Comparison of ENCODE assay signal across 8 cellular contexts in the genomic region with DNA sequence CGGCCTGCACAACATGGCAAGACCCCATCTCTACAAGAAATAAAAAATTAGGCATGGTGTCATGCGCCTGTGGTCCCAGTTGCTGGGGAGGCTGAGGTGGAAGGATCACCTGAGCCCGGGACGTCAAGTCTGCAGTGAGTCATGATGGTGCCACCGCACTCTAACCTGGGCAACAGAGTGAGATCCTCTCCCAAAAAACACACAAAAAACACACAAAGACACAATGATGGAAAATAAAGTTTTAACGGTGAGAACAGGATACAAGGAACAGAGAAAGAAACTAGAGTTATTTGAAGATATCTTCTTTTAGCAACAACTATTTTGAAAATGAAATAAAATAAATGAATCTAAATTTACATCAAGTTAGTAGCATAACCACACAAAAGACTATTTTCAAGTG.
"Had no signal": no experiment of that assay in that cellular context is flagged by ENCODE, and none has a peak within 500 bp of the region (broad histone marks: within the 10 kb centered on the region; RNA-seq: fewer than 3 reads in every experiment).

No MANE protein-coding gene starts in this region.

- DNase-seq: IMR-90, KBM-7, KG1 had no signal

- H3K4me2 ChIP-seq: KMS-11 had no signal

- ATAC-seq: HepG2 had no signal

- H3K27ac Mint-ChIP-seq: IgD-negative memory B cell had no signal

- H3K9ac ChIP-seq: KMS-11 had no signal

- H3K4me3 Mint-ChIP-seq: IgD-negative memory B cell had no signal

- H3K27ac ChIP-seq: HL-60, KMS-11 had no signal

- FAIRE-seq: HepG2, HTR-8/SVneo had no signal

- H3K27me3 Mint-ChIP-seq: IgD-negative memory B cell had no signal
